In genomic region chr13:19861762-19862161, GRCh38 we compare ENCODE assay signal across 8 cellular contexts. TPM values are rescaled to one million over a fixed set of nuclear protein-coding genes. Genes with fewer than 3 reads are reported as not detected.
DNase-seq lines count a peak whose midpoint lies in the region; ATAC-seq and TF ChIP-seq lines count a peak whose summit lies in the region.

No MANE protein-coding gene starts in this region.

- H3K4me1 ChIP-seq in BLaER1 (peaks cover 24% of the 10 kb centered on the region), endocrine pancreas (ENCODE audit: control insufficient read depth, insufficient read depth, low read length) (peaks cover 6% of the 10 kb centered on the region), neural progenitor cell (peaks cover 13% of the 10 kb centered on the region)

- H3K4me1 Mint-ChIP-seq in neural progenitor cell: peaks cover 22% of the 10 kb centered on the region

- ATAC-seq in HG02981 (IDR thresholded peaks at IDR 0.05; ENCODE audit: unreplicated experiment) (no peak), GM18867 (IDR thresholded peaks at IDR 0.05; ENCODE audit: unreplicated experiment) (no peak)

- TF ChIP-seq CTCF in neural progenitor cell (IDR thresholded peaks at IDR 0.05): no peak

- H3K9ac ChIP-seq in BLaER1 (peak overlapping the region; percentile 94), endocrine pancreas (ENCODE audit: control insufficient read depth, insufficient read depth, low read length) (peak overlapping the region; percentile 96), neural progenitor cell (no peak overlapping the region)

- H3K27me3 ChIP-seq in BLaER1 (no peaks in the 10 kb centered on the region), endocrine pancreas (ENCODE audit: control insufficient read depth, insufficient read depth, low read length) (no peaks in the 10 kb centered on the region), neural progenitor cell (no peaks in the 10 kb centered on the region)

- H3K9me3 ChIP-seq in BLaER1 (peaks cover 14% of the 10 kb centered on the region), endocrine pancreas (ENCODE audit: control insufficient read depth, low read length) (no peaks in the 10 kb centered on the region), neural progenitor cell (ENCODE audit: low read depth) (no peaks in the 10 kb centered on the region)

- H3F3A ChIP-seq in neural progenitor cell (ENCODE audit: low read depth): peaks cover 21% of the 10 kb centered on the region

- no peaks in the 10 kb centered on the region for H3K27me3 Mint-ChIP-seq in neural progenitor cell (ENCODE audit: insufficient read depth, low read depth)

- H3K9me3 Mint-ChIP-seq in neural progenitor cell: peaks cover 10% of the 10 kb centered on the region

- peak; percentile 15 for DNase-seq in NAMALWA (ENCODE audit: low spot score)
- no peak for DNase-seq in neural progenitor cell (ENCODE audit: low spot score)
- DNase-seq in NCI-H526 (lab: John Stamatoyannopoulos, UW): no peak
- DNase-seq in NCI-H526 treated with DMSO at 0.1 percent for 48 hours (lab: John Stamatoyannopoulos, UW): no peak

- H3K27ac Mint-ChIP-seq in neural progenitor cell: peak overlapping the region; percentile 98

- H3K36me3 ChIP-seq in BLaER1 (peaks cover 30% of the 10 kb centered on the region), endocrine pancreas (ENCODE audit: control insufficient read depth, insufficient read depth, low read length) (no peaks in the 10 kb centered on the region), neural progenitor cell (peaks cover 5% of the 10 kb centered on the region)

- H3K36me3 Mint-ChIP-seq in neural progenitor cell: peaks cover 26% of the 10 kb centered on the region

- H4K20me1 ChIP-seq in BLaER1 (peaks cover 35% of the 10 kb centered on the region), neural progenitor cell (ENCODE audit: low read depth) (peaks cover 15% of the 10 kb centered on the region)

- H3K4me2 ChIP-seq in BLaER1 (peak overlapping the region; percentile 92), neural progenitor cell (peak overlapping the region; percentile 93)

- H3K27ac ChIP-seq in BLaER1 (peak overlapping the region; percentile 96), neural progenitor cell (no peak overlapping the region)

- peaks cover 59% of the 10 kb centered on the region for H3K79me2 ChIP-seq in neural progenitor cell (ENCODE audit: low read depth)

- H2AFZ ChIP-seq in neural progenitor cell (replicated peaks): no peak overlapping the region

- H3K4me3 Mint-ChIP-seq in neural progenitor cell: peak overlapping the region; percentile 97

- H3K4me3 ChIP-seq in BLaER1 (peak overlapping the region; percentile 85), endocrine pancreas (ENCODE audit: control insufficient read depth, insufficient read depth, low read length) (peak overlapping the region; percentile 87), neural progenitor cell (peak overlapping the region; percentile 81)

RNA-seq across cellular contexts. Expression of gene ZMYM5, which starts 1.7 kb away (rescaled TPM):
- 17.7 and 22.1 TPM in 2 replicates for total RNA-seq in neural progenitor cell (ENCODE audit: low replicate concordance)
